In genomic region chr15:92633418-92633817, GRCh38 we compare ENCODE assay signal across 25 cellular contexts.
"Had no signal": no experiment of that assay in that cellular context is flagged by ENCODE, and none has a peak within 500 bp of the region (broad histone marks: within the 10 kb centered on the region; RNA-seq: fewer than 3 reads in every experiment).

No MANE protein-coding gene starts in this region.

- DNase-seq: activated CD4-positive, alpha-beta T cell treated with anti-CD3 and anti-CD28 coated beads for 36 hours; activated CD4-positive, alpha-beta T cell treated with anti-CD3 and anti-CD28 coated beads, Interleukin-2, amount 50 U/mL, for 48 hours; activated CD8-positive, alpha-beta memory T cell treated with anti-CD3 and anti-CD28 coated beads, Interleukin-2, amount 50 U/mL, for 48 hours; activated naive CD4-positive, alpha-beta T cell; activated T-cell treated with anti-CD3 and anti-CD28 coated beads, Interleukin-2, amount 50 U/mL, for 4 hours; brain microvascular endothelial cell; central memory CD4-positive, alpha-beta T cell; dermis blood vessel endothelial cell; effector CD8-positive, alpha-beta T cell; glutamatergic neuron; hippocampal formation; mucosa of descending colon; sigmoid colon; stimulated activated CD4-positive, alpha-beta T cell treated with anti-CD3 and anti-CD28 coated beads, Interleukin-4, amount 100 ng/mL, for 24 hours; stimulated activated naive CD4-positive, alpha-beta T cell treated with Interleukin-2 at 50 U/mL for 16 hours; T-helper 1 cell; upper lobe of left lung had no signal

- H3K4me3 ChIP-seq: adrenal gland, ascending aorta, esophagus muscularis mucosa, mucosa of descending colon, sigmoid colon, upper lobe of left lung had no signal

- H3K9me3 Mint-ChIP-seq: activated T-cell treated with anti-CD3 and anti-CD28 coated beads, Interleukin-2, amount 50 U/mL, for 4 hours; activated T-helper 2 cell treated with anti-CD3 and anti-CD28 coated beads, Interferon-gamma antibody, Interleukin-2, Interleukin-4, amounts not matched to agents 10 μg/mL and 5 μg/mL and 100 μg/mL, durations not matched to agents 14 hours and 24 hours and 36 hours; memory B cell had no signal

- H3K36me3 ChIP-seq: adrenal gland, ascending aorta, brain microvascular endothelial cell had no signal

- H3K4me1 Mint-ChIP-seq: memory B cell had no signal

- H3K27me3 Mint-ChIP-seq: activated naive CD8-positive, alpha-beta T cell had no signal

- H3K9me3 ChIP-seq: adrenal gland, ascending aorta, esophagus muscularis mucosa, mucosa of descending colon, sigmoid colon, upper lobe of left lung had no signal

- ATAC-seq: activated CD4-positive, alpha-beta T cell treated with anti-CD3 and anti-CD28 coated beads for 36 hours; activated T-cell treated with anti-CD3 and anti-CD28 coated beads, Interleukin-2, amount 50 U/mL, for 4 hours; mucosa of descending colon; WTC11 had no signal

- H3K27me3 ChIP-seq: adrenal gland, ascending aorta, brain microvascular endothelial cell, esophagus muscularis mucosa, sigmoid colon, upper lobe of left lung had no signal

- H3K27ac ChIP-seq: adrenal gland, ascending aorta, brain microvascular endothelial cell, upper lobe of left lung had no signal

- H3K27ac Mint-ChIP-seq: activated CD4-positive, alpha-beta T cell treated with anti-CD3 and anti-CD28 coated beads for 36 hours; activated naive CD8-positive, alpha-beta T cell; activated T-helper 2 cell treated with anti-CD3 and anti-CD28 coated beads, Interferon-gamma antibody, Interleukin-2, Interleukin-4, amounts not matched to agents 10 μg/mL and 5 μg/mL and 100 μg/mL, durations not matched to agents 14 hours and 24 hours and 36 hours; memory B cell had no signal

- H3K4me3 Mint-ChIP-seq: activated CD4-positive, alpha-beta T cell treated with anti-CD3 and anti-CD28 coated beads for 36 hours; activated naive CD8-positive, alpha-beta T cell; activated T-cell treated with anti-CD3 and anti-CD28 coated beads, Interleukin-2, amount 50 U/mL, for 4 hours; memory B cell; neural crest cell; WTC11 had no signal

- H3K4me1 ChIP-seq: adrenal gland, ascending aorta had no signal
